In the genomic region with DNA sequence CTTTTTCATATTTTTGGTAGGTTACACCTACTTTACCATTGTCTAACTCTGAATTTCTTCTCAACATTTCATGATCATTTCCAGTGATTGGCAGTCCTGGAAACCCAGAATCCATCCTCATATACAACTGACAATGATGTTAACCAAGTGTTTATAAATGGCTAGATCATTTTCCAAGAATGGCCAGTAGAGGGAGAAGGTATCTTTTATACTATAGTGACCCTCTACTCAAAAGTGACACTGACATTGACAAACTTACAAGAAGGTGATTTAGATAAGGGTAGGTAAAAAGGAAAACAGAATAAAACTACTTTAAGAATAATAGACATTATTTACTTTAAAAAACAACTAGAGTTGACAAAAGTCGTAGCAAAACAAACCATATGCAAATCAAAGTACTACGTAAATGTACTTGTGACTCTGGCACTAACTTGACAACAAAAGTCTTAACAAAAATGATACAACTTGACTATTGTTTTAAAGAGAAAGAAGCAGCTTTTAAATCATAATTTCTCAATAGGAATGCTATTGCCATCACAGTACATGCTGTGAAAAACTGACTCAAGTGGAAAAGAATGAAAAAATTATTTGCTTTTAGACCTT, we compare ENCODE assay signal across 8 cellular contexts.
DNase-seq lines count a peak whose midpoint lies in the region; ATAC-seq and TF ChIP-seq lines count a peak whose summit lies in the region.

No MANE protein-coding gene starts in this region.

- no peak for ATAC-seq in GM21381 (IDR thresholded peaks at IDR 0.05; ENCODE audit: unreplicated experiment)

- TF ChIP-seq CTCF in RWPE1 (conservative IDR thresholded peaks at IDR 0.05; ENCODE audit: low read depth) (peak; percentile 63), glutamatergic neuron (IDR thresholded peaks at IDR 0.05; ENCODE audit: partially characterized antibody, unreplicated experiment) (peak; percentile 76)

- H3K27ac ChIP-seq in RWPE1, result no peak overlapping the region
- H3K27ac ChIP-seq in CD8-positive, alpha-beta memory T cell (ENCODE audit: low read depth, low read length), result no peak overlapping the region

- no peaks in the 10 kb centered on the region for H3K27me3 ChIP-seq in H7 (ENCODE audit: control insufficient read depth, insufficient read depth, low read length)
- H3K27me3 ChIP-seq in CD8-positive, alpha-beta memory T cell (ENCODE audit: insufficient read depth, low read length, poor library complexity, severe bottlenecking), result no peaks in the 10 kb centered on the region

- no peaks in the 10 kb centered on the region for H3K9me3 Mint-ChIP-seq in glutamatergic neuron (ENCODE audit: unreplicated experiment)
- peaks cover 0 to 8% (median 3%) of the 10 kb centered on the region in 5 donors for H3K9me3 Mint-ChIP-seq in CD8-positive, alpha-beta memory T cell

- no peak overlapping the region for H3K4me3 Mint-ChIP-seq in glutamatergic neuron (ENCODE audit: unreplicated experiment)
- no peak overlapping the region for H3K4me3 Mint-ChIP-seq in CD8-positive, alpha-beta memory T cell

- no peaks in the 10 kb centered on the region for H3K36me3 ChIP-seq in H7 (replicated peaks; ENCODE audit: control insufficient read depth, insufficient read depth, low read length)
- no peaks in the 10 kb centered on the region for H3K36me3 ChIP-seq in CD8-positive, alpha-beta memory T cell (ENCODE audit: insufficient read depth, low read length)

- POLR2A ChIA-PET in RWPE1 (lab: Yijun Ruan, JAX; ENCODE audit: low non-redundant PET), result no interaction called here
- POLR2A ChIA-PET in CD8-positive, alpha-beta memory T cell (lab: Charles Lee), result no interaction called here

- no peak overlapping the region for H3K27ac Mint-ChIP-seq in glutamatergic neuron (ENCODE audit: unreplicated experiment)
- H3K27ac Mint-ChIP-seq in CD8-positive, alpha-beta memory T cell, result no peak overlapping the region

- no peaks in the 10 kb centered on the region for H3K4me1 ChIP-seq in CD8-positive, alpha-beta memory T cell (ENCODE audit: insufficient read depth, low read length)

- no peaks in the 10 kb centered on the region for H3K36me3 Mint-ChIP-seq in glutamatergic neuron (ENCODE audit: unreplicated experiment)
- no peaks in the 10 kb centered on the region for H3K36me3 Mint-ChIP-seq in CD8-positive, alpha-beta memory T cell

- DNase-seq in AML-193 (lab: John Stamatoyannopoulos, UW) (peak; percentile 13 to 24), H7 (peak; percentile 9), RWPE1 (ENCODE audit: low spot score) (peak; percentile 14), glutamatergic neuron (no peak), H4 (ENCODE audit: low spot score) (no peak), HK-2 (ENCODE audit: unreplicated experiment) (no peak)
- DNase-seq in CD8-positive, alpha-beta memory T cell, result no peak

- H3K27me3 Mint-ChIP-seq in glutamatergic neuron (ENCODE audit: unreplicated experiment), result no peaks in the 10 kb centered on the region
- no peaks in the 10 kb centered on the region for H3K27me3 Mint-ChIP-seq in CD8-positive, alpha-beta memory T cell

- CTCF ChIA-PET in RWPE1 (lab: Yijun Ruan, JAX), result no interaction called here
- CTCF ChIA-PET in CD8-positive, alpha-beta memory T cell (lab: Charles Lee), result no interaction called here

- peaks cover 4% of the 10 kb centered on the region for H3K4me1 Mint-ChIP-seq in glutamatergic neuron (ENCODE audit: low read depth, unreplicated experiment)
- no peaks in the 10 kb centered on the region for H3K4me1 Mint-ChIP-seq in CD8-positive, alpha-beta memory T cell

- H3K9me3 ChIP-seq in CD8-positive, alpha-beta memory T cell (ENCODE audit: low read length), result no peaks in the 10 kb centered on the region

- H3K4me3 ChIP-seq in H7 (ENCODE audit: insufficient read depth, low read depth, low read length), result no peak overlapping the region
- no peak overlapping the region for H3K4me3 ChIP-seq in CD8-positive, alpha-beta memory T cell (ENCODE audit: low read length)

Comparison
In these comparisons a context has a peak if more than half of its experiments do, and no peak if none do; other contexts are left out.
1. DNase-seq: peak in AML-193 (2 of 2), H7 (single experiment) and RWPE1 (single experiment); none in glutamatergic neuron (single experiment), CD8-positive, alpha-beta memory T cell (0 of 5), H4 (single experiment) and HK-2 (single experiment).